In the genomic region with DNA sequence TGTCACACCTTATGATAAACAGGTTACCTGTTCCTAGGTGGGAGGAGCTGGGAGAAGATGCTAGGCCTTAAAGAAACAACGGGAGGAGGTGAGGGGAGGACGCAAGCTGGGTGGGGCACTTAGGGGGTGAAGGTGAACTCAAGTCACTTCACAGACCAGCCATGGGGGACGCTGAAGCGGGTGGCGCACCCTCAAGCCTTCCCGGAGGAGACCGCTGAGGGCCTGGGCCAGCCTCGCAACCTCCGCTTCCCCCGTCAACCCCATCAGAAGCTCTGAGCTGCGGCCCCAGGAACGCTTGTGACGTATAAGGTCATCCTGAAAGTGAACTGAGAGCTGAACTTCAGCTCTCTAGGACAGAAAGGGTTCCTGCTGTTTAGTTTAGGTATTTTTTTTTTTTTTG, we compare ENCODE assay signal across 26 cellular contexts.
"Had no signal": no experiment of that assay in that cellular context is flagged by ENCODE, and none has a peak within 500 bp of the region (broad histone marks: within the 10 kb centered on the region; RNA-seq: fewer than 3 reads in every experiment).

No MANE protein-coding gene starts in this region.

- H3K27me3 ChIP-seq: esophagus squamous epithelium, ovary, sigmoid colon, stomach, testis, tibial artery, upper lobe of left lung had no signal

- H3K4me3 ChIP-seq: coronary artery, esophagus squamous epithelium, lung, ovary, psoas muscle, sigmoid colon, stomach, testis, tibial artery, upper lobe of left lung had no signal

- H3K9me3 Mint-ChIP-seq: effector memory CD8-positive, alpha-beta T cell; immature natural killer cell; memory B cell; naive thymus-derived CD4-positive, alpha-beta T cell; stimulated activated effector memory CD8-positive, alpha-beta T cell treated with anti-CD3 and anti-CD28 coated beads, Interleukin-12 subunit alpha, Interleukin-12 subunit beta, amount 100 ng/mL, for 72 hours had no signal

- DNase-seq: effector memory CD8-positive, alpha-beta T cell; erythroblast; esophagus squamous epithelium; foreskin melanocyte; glutamatergic neuron; hypothalamus; immature natural killer cell; midbrain; naive thymus-derived CD4-positive, alpha-beta T cell; occipital lobe; psoas muscle; sigmoid colon; stimulated activated CD4-positive, alpha-beta T cell treated with anti-CD3 and anti-CD28 coated beads, Interleukin-2, amount 100 ng/mL, for 24 hours; stimulated activated CD4-positive, alpha-beta T cell treated with anti-CD3 and anti-CD28 coated beads, Interleukin-4, amount 100 ng/mL, for 24 hours; stimulated activated naive CD4-positive, alpha-beta T cell treated with Interleukin-2 at 50 U/mL for 16 hours; stomach; testis; tibial artery; upper lobe of left lung had no signal

- H3K36me3 ChIP-seq: esophagus squamous epithelium, ovary, sigmoid colon, stomach, tibial artery, upper lobe of left lung had no signal

- H3K27ac Mint-ChIP-seq: effector memory CD8-positive, alpha-beta T cell; memory B cell; stimulated activated effector memory CD8-positive, alpha-beta T cell treated with anti-CD3 and anti-CD28 coated beads, Interleukin-12 subunit alpha, Interleukin-12 subunit beta, amount 100 ng/mL, for 72 hours had no signal

- H3K36me3 Mint-ChIP-seq: immature natural killer cell; memory B cell; naive thymus-derived CD4-positive, alpha-beta T cell had no signal

- H3K4me1 Mint-ChIP-seq: stimulated activated effector memory CD8-positive, alpha-beta T cell treated with anti-CD3 and anti-CD28 coated beads, Interleukin-12 subunit alpha, Interleukin-12 subunit beta, amount 100 ng/mL, for 72 hours had no signal

- H3K27me3 Mint-ChIP-seq: effector memory CD8-positive, alpha-beta T cell had no signal

- H3K9me3 ChIP-seq: esophagus squamous epithelium, ovary, psoas muscle, stomach, testis, tibial artery, upper lobe of left lung had no signal

- H3K4me3 Mint-ChIP-seq: effector memory CD8-positive, alpha-beta T cell; immature natural killer cell; memory B cell; naive thymus-derived CD4-positive, alpha-beta T cell; nephron; stimulated activated effector memory CD8-positive, alpha-beta T cell treated with anti-CD3 and anti-CD28 coated beads, Interleukin-12 subunit alpha, Interleukin-12 subunit beta, amount 100 ng/mL, for 72 hours had no signal

- H3K4me1 ChIP-seq: testis had no signal

- ATAC-seq: effector memory CD8-positive, alpha-beta T cell; naive thymus-derived CD4-positive, alpha-beta T cell; psoas muscle; right cardiac atrium; stimulated activated effector memory CD8-positive, alpha-beta T cell treated with anti-CD3 and anti-CD28 coated beads, Interleukin-12 subunit alpha, Interleukin-12 subunit beta, amount 100 ng/mL, for 72 hours had no signal

- H3K27ac ChIP-seq: coronary artery, esophagus squamous epithelium, ovary, psoas muscle, sigmoid colon, stomach, testis, tibial artery, upper lobe of left lung had no signal
